ENCODE assay signal across 1 cellular context in the genomic region with DNA sequence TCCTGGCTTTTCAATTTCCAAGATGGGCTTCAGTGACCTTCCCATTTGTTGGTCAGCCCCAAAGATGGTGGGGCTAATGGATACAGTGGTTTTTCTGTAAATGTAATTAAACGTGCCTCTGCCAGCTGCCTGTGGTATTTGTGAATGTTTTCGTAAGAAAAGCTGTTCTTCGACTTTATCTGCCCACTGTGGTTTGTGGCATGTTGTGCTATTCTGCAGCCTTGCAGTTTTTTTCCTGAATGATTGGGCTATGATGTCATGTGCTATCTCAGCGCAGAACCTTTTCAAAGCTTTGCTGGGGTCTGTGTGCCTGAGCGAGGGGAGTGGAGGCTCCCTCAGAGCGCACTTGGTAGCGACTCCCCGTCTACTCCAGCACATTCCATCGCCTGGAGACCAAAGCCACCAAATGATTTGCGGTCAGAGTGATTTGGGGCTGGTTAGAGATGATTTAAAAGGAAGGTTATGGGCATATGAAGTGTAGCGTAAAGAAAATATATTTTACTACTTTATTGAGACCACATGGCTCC.
TF ChIP-seq lines count a peak whose summit lies in the region.

No MANE protein-coding gene starts in this region.

TF ChIP-seq in HEK293, 187 proteins besides CTCF, POLR2A, EP300 and RAD21 (continued from another document and continues in another):
- TF ChIP-seq, protein P1, sequence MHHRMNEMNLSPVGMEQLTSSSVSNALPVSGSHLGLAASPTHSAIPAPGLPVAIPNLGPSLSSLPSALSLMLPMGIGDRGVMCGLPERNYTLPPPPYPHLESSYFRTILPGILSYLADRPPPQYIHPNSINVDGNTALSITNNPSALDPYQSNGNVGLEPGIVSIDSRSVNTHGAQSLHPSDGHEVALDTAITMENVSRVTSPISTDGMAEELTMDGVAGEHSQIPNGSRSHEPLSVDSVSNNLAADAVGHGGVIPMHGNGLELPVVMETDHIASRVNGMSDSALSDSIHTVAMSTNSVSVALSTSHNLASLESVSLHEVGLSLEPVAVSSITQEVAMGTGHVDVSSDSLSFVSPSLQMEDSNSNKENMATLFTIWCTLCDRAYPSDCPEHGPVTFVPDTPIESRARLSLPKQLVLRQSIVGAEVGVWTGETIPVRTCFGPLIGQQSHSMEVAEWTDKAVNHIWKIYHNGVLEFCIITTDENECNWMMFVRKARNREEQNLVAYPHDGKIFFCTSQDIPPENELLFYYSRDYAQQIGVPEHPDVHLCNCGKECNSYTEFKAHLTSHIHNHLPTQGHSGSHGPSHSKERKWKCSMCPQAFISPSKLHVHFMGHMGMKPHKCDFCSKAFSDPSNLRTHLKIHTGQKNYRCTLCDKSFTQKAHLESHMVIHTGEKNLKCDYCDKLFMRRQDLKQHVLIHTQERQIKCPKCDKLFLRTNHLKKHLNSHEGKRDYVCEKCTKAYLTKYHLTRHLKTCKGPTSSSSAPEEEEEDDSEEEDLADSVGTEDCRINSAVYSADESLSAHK (tag by site-specific recombination; IDR thresholded peaks at IDR 0.05), result peak; percentile 66
- TF ChIP-seq ZNF292 (tag by site-specific recombination; IDR thresholded peaks at IDR 0.05; ENCODE audit: borderline replicate concordance, low read depth), result no peak
- TF ChIP-seq ZNF548 (tag by site-specific recombination; IDR thresholded peaks at IDR 0.05), result no peak
- TF ChIP-seq YY2 (tag by site-specific recombination; IDR thresholded peaks at IDR 0.05), result no peak
- TF ChIP-seq ZIC2 (tag by site-specific recombination; IDR thresholded peaks at IDR 0.05), result peak; percentile 80
- TF ChIP-seq ZNF768 (tag by site-specific recombination; IDR thresholded peaks at IDR 0.05), result no peak
- no peak for TF ChIP-seq KLF7 (tag by site-specific recombination; IDR thresholded peaks at IDR 0.05; ENCODE audit: borderline replicate concordance)
- TF ChIP-seq ZNF555 (tag by site-specific recombination; conservative IDR thresholded peaks at IDR 0.05), result no peak
- no peak for TF ChIP-seq ZNF777 (tag by site-specific recombination; IDR thresholded peaks at IDR 0.05; ENCODE audit: borderline replicate concordance)
- peak; percentile 93 for TF ChIP-seq ZNF843 (tag by site-specific recombination; IDR thresholded peaks at IDR 0.05)
- TF ChIP-seq ZNF580 (tag by site-specific recombination; IDR thresholded peaks at IDR 0.05), result peak; percentile 71; the same call in 1 of the 2 replicates
- no peak for TF ChIP-seq ZNF529 (tag by site-specific recombination; IDR thresholded peaks at IDR 0.05; ENCODE audit: insufficient replicate concordance)
- TF ChIP-seq OSR2 (tag by site-specific recombination; IDR thresholded peaks at IDR 0.05), result peak; percentile 98
- TF ChIP-seq ZNF561 (tag by site-specific recombination; IDR thresholded peaks at IDR 0.05; ENCODE audit: borderline replicate concordance), result no peak
- TF ChIP-seq BCL11A (tag by site-specific recombination; IDR thresholded peaks at IDR 0.05; ENCODE audit: low read depth), result peak; percentile 34; the same call in 1 of the 2 replicates
- peak; percentile 79 for TF ChIP-seq IKZF3 (tag by site-specific recombination; IDR thresholded peaks at IDR 0.05)
- no peak for TF ChIP-seq ZNF701 (tag by site-specific recombination; IDR thresholded peaks at IDR 0.05)
- TF ChIP-seq ZNF423 (tag by site-specific recombination; IDR thresholded peaks at IDR 0.05), result no peak
- no peak for TF ChIP-seq EGR2 (tag by site-specific recombination; IDR thresholded peaks at IDR 0.05; ENCODE audit: low read depth)
- TF ChIP-seq ZNF664 (tag by site-specific recombination; IDR thresholded peaks at IDR 0.05), result peak; percentile 75
- TF ChIP-seq ZNF121 (tag by site-specific recombination; IDR thresholded peaks at IDR 0.05), result no peak
- TF ChIP-seq, protein P2, sequence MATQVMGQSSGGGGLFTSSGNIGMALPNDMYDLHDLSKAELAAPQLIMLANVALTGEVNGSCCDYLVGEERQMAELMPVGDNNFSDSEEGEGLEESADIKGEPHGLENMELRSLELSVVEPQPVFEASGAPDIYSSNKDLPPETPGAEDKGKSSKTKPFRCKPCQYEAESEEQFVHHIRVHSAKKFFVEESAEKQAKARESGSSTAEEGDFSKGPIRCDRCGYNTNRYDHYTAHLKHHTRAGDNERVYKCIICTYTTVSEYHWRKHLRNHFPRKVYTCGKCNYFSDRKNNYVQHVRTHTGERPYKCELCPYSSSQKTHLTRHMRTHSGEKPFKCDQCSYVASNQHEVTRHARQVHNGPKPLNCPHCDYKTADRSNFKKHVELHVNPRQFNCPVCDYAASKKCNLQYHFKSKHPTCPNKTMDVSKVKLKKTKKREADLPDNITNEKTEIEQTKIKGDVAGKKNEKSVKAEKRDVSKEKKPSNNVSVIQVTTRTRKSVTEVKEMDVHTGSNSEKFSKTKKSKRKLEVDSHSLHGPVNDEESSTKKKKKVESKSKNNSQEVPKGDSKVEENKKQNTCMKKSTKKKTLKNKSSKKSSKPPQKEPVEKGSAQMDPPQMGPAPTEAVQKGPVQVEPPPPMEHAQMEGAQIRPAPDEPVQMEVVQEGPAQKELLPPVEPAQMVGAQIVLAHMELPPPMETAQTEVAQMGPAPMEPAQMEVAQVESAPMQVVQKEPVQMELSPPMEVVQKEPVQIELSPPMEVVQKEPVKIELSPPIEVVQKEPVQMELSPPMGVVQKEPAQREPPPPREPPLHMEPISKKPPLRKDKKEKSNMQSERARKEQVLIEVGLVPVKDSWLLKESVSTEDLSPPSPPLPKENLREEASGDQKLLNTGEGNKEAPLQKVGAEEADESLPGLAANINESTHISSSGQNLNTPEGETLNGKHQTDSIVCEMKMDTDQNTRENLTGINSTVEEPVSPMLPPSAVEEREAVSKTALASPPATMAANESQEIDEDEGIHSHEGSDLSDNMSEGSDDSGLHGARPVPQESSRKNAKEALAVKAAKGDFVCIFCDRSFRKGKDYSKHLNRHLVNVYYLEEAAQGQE (tag by site-specific recombination; IDR thresholded peaks at IDR 0.05), result no peak
- 0 out of 2 replicates have a peak, but pooled peaks have one; percentile 37 for TF ChIP-seq MEIS1 (CRISPR knock-in tag; IDR thresholded peaks at IDR 0.05; ENCODE audit: borderline replicate concordance)
- no peak for TF ChIP-seq KLF9 (tag by site-specific recombination; IDR thresholded peaks at IDR 0.05; ENCODE audit: low read depth)
- no peak for TF ChIP-seq ZNF610 (tag by site-specific recombination; IDR thresholded peaks at IDR 0.05; ENCODE audit: borderline replicate concordance)
- TF ChIP-seq ZNF335 (tag by site-specific recombination; conservative IDR thresholded peaks at IDR 0.05), result peak; percentile 64
- TF ChIP-seq ZNF248 (tag by site-specific recombination; IDR thresholded peaks at IDR 0.05), result no peak
- peak; percentile 99 for TF ChIP-seq ZBTB44 (tag by site-specific recombination; IDR thresholded peaks at IDR 0.05)
- TF ChIP-seq ZNF394 (tag by site-specific recombination; IDR thresholded peaks at IDR 0.05; ENCODE audit: borderline replicate concordance), result peak; percentile 63; the same call in 1 of the 2 replicates
- TF ChIP-seq YY1 (tag by site-specific recombination; IDR thresholded peaks at IDR 0.05), result peak; percentile 34; the same call in 1 of the 2 replicates
- TF ChIP-seq SALL2 (tag by site-specific recombination; IDR thresholded peaks at IDR 0.05; ENCODE audit: borderline replicate concordance), result no peak
- TF ChIP-seq MZF1 (tag by site-specific recombination; IDR thresholded peaks at IDR 0.05; ENCODE audit: borderline replicate concordance), result peak; percentile 94
- no peak for TF ChIP-seq ZNF596 (tag by site-specific recombination; IDR thresholded peaks at IDR 0.05)
- no peak for TF ChIP-seq ZNF560 (tag by site-specific recombination; IDR thresholded peaks at IDR 0.05; ENCODE audit: borderline replicate concordance)
- TF ChIP-seq OVOL3 (tag by site-specific recombination; IDR thresholded peaks at IDR 0.05), result no peak
- TF ChIP-seq SCRT1 (tag by site-specific recombination; IDR thresholded peaks at IDR 0.05; ENCODE audit: borderline replicate concordance), result 0 out of 2 replicates have a peak, but pooled peaks have one; percentile 7
- TF ChIP-seq TSHZ1 (tag by site-specific recombination; IDR thresholded peaks at IDR 0.05; ENCODE audit: borderline replicate concordance), result peak; percentile 65; the same call in 1 of the 2 replicates
- no peak for TF ChIP-seq REPIN1 (tag by site-specific recombination; IDR thresholded peaks at IDR 0.05; ENCODE audit: low read depth)
- TF ChIP-seq, protein P3, sequence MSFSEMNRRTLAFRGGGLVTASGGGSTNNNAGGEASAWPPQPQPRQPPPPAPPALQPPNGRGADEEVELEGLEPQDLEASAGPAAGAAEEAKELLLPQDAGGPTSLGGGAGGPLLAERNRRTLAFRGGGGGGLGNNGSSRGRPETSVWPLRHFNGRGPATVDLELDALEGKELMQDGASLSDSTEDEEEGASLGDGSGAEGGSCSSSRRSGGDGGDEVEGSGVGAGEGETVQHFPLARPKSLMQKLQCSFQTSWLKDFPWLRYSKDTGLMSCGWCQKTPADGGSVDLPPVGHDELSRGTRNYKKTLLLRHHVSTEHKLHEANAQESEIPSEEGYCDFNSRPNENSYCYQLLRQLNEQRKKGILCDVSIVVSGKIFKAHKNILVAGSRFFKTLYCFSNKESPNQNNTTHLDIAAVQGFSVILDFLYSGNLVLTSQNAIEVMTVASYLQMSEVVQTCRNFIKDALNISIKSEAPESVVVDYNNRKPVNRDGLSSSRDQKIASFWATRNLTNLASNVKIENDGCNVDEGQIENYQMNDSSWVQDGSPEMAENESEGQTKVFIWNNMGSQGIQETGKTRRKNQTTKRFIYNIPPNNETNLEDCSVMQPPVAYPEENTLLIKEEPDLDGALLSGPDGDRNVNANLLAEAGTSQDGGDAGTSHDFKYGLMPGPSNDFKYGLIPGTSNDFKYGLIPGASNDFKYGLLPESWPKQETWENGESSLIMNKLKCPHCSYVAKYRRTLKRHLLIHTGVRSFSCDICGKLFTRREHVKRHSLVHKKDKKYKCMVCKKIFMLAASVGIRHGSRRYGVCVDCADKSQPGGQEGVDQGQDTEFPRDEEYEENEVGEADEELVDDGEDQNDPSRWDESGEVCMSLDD (tag by site-specific recombination; IDR thresholded peaks at IDR 0.05), result no peak
- TF ChIP-seq ZNF626 (tag by site-specific recombination; IDR thresholded peaks at IDR 0.05), result no peak
- no peak for TF ChIP-seq ZNF791 (tag by site-specific recombination; IDR thresholded peaks at IDR 0.05)
- no peak for TF ChIP-seq ZNF132 (tag by site-specific recombination; IDR thresholded peaks at IDR 0.05; ENCODE audit: borderline replicate concordance)
- no peak for TF ChIP-seq ZNF530 (tag by site-specific recombination; IDR thresholded peaks at IDR 0.05; ENCODE audit: low read depth)
- TF ChIP-seq ZNF621 (tag by site-specific recombination; IDR thresholded peaks at IDR 0.05), result no peak
- TF ChIP-seq ZNF658 (tag by site-specific recombination; IDR thresholded peaks at IDR 0.05), result no peak
- TF ChIP-seq SP3 (tag by site-specific recombination; IDR thresholded peaks at IDR 0.05), result peak; percentile 11; the same call in 1 of the 2 replicates
- TF ChIP-seq ZNF473 (tag by site-specific recombination; IDR thresholded peaks at IDR 0.05), result no peak
- TF ChIP-seq GLI4 (tag by site-specific recombination; IDR thresholded peaks at IDR 0.05), result no peak
- TF ChIP-seq, protein P4, sequence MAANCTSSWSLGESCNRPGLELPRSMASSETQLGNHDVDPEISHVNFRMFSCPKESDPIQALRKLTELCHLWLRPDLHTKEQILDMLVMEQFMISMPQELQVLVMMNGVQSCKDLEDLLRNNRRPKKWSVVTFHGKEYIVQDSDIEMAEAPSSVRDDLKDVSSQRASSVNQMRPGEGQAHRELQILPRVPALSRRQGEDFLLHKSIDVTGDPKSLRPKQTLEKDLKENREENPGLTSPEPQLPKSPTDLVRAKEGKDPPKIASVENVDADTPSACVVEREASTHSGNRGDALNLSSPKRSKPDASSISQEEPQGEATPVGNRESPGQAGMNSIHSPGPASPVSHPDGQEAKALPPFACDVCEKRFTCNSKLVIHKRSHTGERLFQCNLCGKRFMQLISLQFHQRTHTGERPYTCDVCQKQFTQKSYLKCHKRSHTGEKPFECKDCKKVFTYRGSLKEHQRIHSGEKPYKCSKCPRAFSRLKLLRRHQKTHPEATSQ (tag by site-specific recombination; IDR thresholded peaks at IDR 0.05), result no peak
- TF ChIP-seq ZNF2 (tag by site-specific recombination; IDR thresholded peaks at IDR 0.05), result peak; percentile 62; the same call in 1 of the 2 replicates
- peak; percentile 65 for TF ChIP-seq ZNF660 (tag by site-specific recombination; IDR thresholded peaks at IDR 0.05)
- TF ChIP-seq ZNF266 (tag by site-specific recombination; IDR thresholded peaks at IDR 0.05; ENCODE audit: low read depth), result no peak
- no peak for TF ChIP-seq ZNF624 (tag by site-specific recombination; IDR thresholded peaks at IDR 0.05)
